In the genomic region with DNA sequence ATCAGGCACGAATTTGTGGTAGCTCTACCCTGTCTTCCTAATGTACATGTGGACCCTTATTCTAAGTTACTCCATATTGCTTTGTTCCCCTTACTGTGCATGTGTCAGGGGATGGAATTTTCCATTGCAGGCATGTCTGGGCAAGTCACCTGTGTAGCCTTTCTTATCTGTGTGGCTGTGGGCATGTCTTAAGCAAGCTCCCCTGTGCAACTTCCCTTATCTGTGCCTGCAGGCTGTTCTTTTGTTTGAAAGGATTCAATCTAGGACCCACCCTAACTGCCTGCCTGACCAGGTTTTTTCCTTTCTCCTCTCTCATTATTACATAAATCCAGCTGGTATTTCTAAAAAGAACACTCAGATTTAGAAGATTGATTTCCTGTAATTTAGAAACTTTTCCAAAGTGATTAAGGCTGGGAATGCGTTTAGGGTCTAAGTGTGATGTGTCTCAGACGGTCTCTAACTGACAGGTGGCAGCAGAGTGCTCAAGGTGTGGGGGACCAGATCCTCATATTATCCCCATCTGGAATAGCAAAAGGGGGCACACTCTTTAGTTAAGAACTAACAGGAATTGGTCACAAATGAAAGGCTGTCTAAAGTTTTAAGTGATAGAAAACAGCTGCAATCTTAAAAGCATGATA, we compare ENCODE assay signal across 13 cellular contexts.
DNase-seq lines count a peak whose midpoint lies in the region; ATAC-seq and TF ChIP-seq lines count a peak whose summit lies in the region.
"Had no signal": no experiment of that assay in that cellular context is flagged by ENCODE, and none has a peak within 500 bp of the region (broad histone marks: within the 10 kb centered on the region; RNA-seq: fewer than 3 reads in every experiment).

No MANE protein-coding gene starts in this region.

- H3K4me3 ChIP-seq in ascending aorta: no peak overlapping the region

- H3K36me3 ChIP-seq in ascending aorta: no peaks in the 10 kb centered on the region

- peaks cover 6% of the 10 kb centered on the region for H3K4me1 Mint-ChIP-seq in activated CD8-positive, alpha-beta T cell treated with anti-CD3 and anti-CD28 coated beads, Interleukin-2, amount 10 ng/mL, durations not matched to agents 7 days and 5 days (ENCODE audit: low read depth)
- H3K4me1 Mint-ChIP-seq in memory B cell: peaks cover 10% of the 10 kb centered on the region

- DNase-seq in Kasumi-1 (lab: John Stamatoyannopoulos, UW) (peak; percentile 0 to 2), memory B cell (ENCODE audit: low spot score in 2 of 2) (no peak), GM19238 (ENCODE audit: insufficient read length, low spot score) (no peak), substantia nigra (lab: John Stamatoyannopoulos, UW) (no peak), ascending aorta (ENCODE audit: low spot score in 2 of 2) (no peak)
- no peak for DNase-seq in activated CD8-positive, alpha-beta T cell treated with anti-CD3 and anti-CD28 coated beads, Interleukin-2, amount 10 ng/mL, durations not matched to agents 7 days and 5 days
- DNase-seq: activated CD4-positive, alpha-beta memory T cell treated with anti-CD3 and anti-CD28 coated beads for 36 hours; CD4-positive, alpha-beta memory T cell; NCI-H510A had no signal

- H3K27me3 Mint-ChIP-seq in activated CD8-positive, alpha-beta T cell treated with anti-CD3 and anti-CD28 coated beads, Interleukin-2, amount 10 ng/mL, durations not matched to agents 7 days and 5 days (ENCODE audit: low read depth): no peaks in the 10 kb centered on the region
- H3K27me3 Mint-ChIP-seq in memory B cell: no peaks in the 10 kb centered on the region
- H3K27me3 Mint-ChIP-seq: activated CD4-positive, alpha-beta memory T cell treated with anti-CD3 and anti-CD28 coated beads for 36 hours; activated naive CD4-positive, alpha-beta T cell treated with anti-CD3 and anti-CD28 coated beads, Interleukin-2, amount 50 U/mL, for 24 hours; CD4-positive, alpha-beta memory T cell; dendritic cell treated with granulocyte-macrophage colony-stimulating factor and Interleukin-4, amounts not matched to agents 40 ng/mL and 50 ng/mL, for 4 days had no signal

- H3K9me3 ChIP-seq in ascending aorta: no peaks in the 10 kb centered on the region

- H3K4me1 ChIP-seq in ascending aorta: no peaks in the 10 kb centered on the region

- H3K27ac ChIP-seq in substantia nigra (ENCODE audit: low read depth, low read length, poor library complexity, severe bottlenecking) (no peak overlapping the region), ascending aorta (no peak overlapping the region)

- peak overlapping the region; percentile 18 for H3K27ac Mint-ChIP-seq in activated CD8-positive, alpha-beta T cell treated with anti-CD3 and anti-CD28 coated beads, Interleukin-2, amount 10 ng/mL, durations not matched to agents 7 days and 5 days
- H3K27ac Mint-ChIP-seq in memory B cell: peak overlapping the region; percentile 53
- H3K27ac Mint-ChIP-seq: activated naive CD4-positive, alpha-beta T cell treated with anti-CD3 and anti-CD28 coated beads, Interleukin-2, amount 50 U/mL, for 24 hours; dendritic cell treated with granulocyte-macrophage colony-stimulating factor and Interleukin-4, amounts not matched to agents 40 ng/mL and 50 ng/mL, for 4 days had no signal

- CTCF ChIA-PET in activated CD8-positive, alpha-beta T cell treated with anti-CD3 and anti-CD28 coated beads, Interleukin-2, amount 10 ng/mL, durations not matched to agents 7 days and 5 days (lab: Charles Lee): interaction anchor here (2.4 kb wide), 1 partner anchor 11 kb away, joined by 10 read pairs; no protein-coding TSS in a partner anchor

- POLR2A ChIA-PET in activated CD8-positive, alpha-beta T cell treated with anti-CD3 and anti-CD28 coated beads, Interleukin-2, amount 10 ng/mL, durations not matched to agents 7 days and 5 days (lab: Charles Lee): interaction anchor here (0.5 kb wide), 1 partner anchor 1055 kb away, joined by 3 read pairs; no protein-coding TSS in a partner anchor

- peaks cover 6% of the 10 kb centered on the region for H3K9me3 Mint-ChIP-seq in activated CD8-positive, alpha-beta T cell treated with anti-CD3 and anti-CD28 coated beads, Interleukin-2, amount 10 ng/mL, durations not matched to agents 7 days and 5 days (ENCODE audit: insufficient read depth)
- peaks cover 1% of the 10 kb centered on the region for H3K9me3 Mint-ChIP-seq in memory B cell
- H3K9me3 Mint-ChIP-seq: activated CD4-positive, alpha-beta memory T cell treated with anti-CD3 and anti-CD28 coated beads for 36 hours; activated naive CD4-positive, alpha-beta T cell treated with anti-CD3 and anti-CD28 coated beads, Interleukin-2, amount 50 U/mL, for 24 hours; dendritic cell treated with granulocyte-macrophage colony-stimulating factor and Interleukin-4, amounts not matched to agents 40 ng/mL and 50 ng/mL, for 4 days had no signal

- H3K27me3 ChIP-seq in ascending aorta: no peaks in the 10 kb centered on the region

- no peak for ATAC-seq in activated CD8-positive, alpha-beta T cell treated with anti-CD3 and anti-CD28 coated beads, Interleukin-2, amount 10 ng/mL, durations not matched to agents 7 days and 5 days
- ATAC-seq in memory B cell (ENCODE audit: low read depth): no peak
- no peak for ATAC-seq in GM21619 (IDR thresholded peaks at IDR 0.05; ENCODE audit: unreplicated experiment)

- intact Hi-C loops in ascending aorta (cut with DNase I): no loop called here

- peak; percentile 26 for TF ChIP-seq CTCF in GM12873 (IDR thresholded peaks at IDR 0.05; ENCODE audit: insufficient read depth, low read depth, low read length, missing control alignments)
- TF ChIP-seq CTCF in ascending aorta (IDR thresholded peaks at IDR 0.05): no peak

- no peak overlapping the region for H3K4me3 Mint-ChIP-seq in activated CD8-positive, alpha-beta T cell treated with anti-CD3 and anti-CD28 coated beads, Interleukin-2, amount 10 ng/mL, durations not matched to agents 7 days and 5 days
- no peak overlapping the region for H3K4me3 Mint-ChIP-seq in memory B cell
- H3K4me3 Mint-ChIP-seq: activated CD4-positive, alpha-beta memory T cell treated with anti-CD3 and anti-CD28 coated beads for 36 hours; activated naive CD4-positive, alpha-beta T cell treated with anti-CD3 and anti-CD28 coated beads, Interleukin-2, amount 50 U/mL, for 24 hours; dendritic cell treated with granulocyte-macrophage colony-stimulating factor and Interleukin-4, amounts not matched to agents 40 ng/mL and 50 ng/mL, for 4 days had no signal

- H3K36me3 Mint-ChIP-seq in activated CD8-positive, alpha-beta T cell treated with anti-CD3 and anti-CD28 coated beads, Interleukin-2, amount 10 ng/mL, durations not matched to agents 7 days and 5 days (ENCODE audit: low read depth): peaks cover 8% of the 10 kb centered on the region
- no peaks in the 10 kb centered on the region for H3K36me3 Mint-ChIP-seq in memory B cell
- H3K36me3 Mint-ChIP-seq: activated CD4-positive, alpha-beta memory T cell treated with anti-CD3 and anti-CD28 coated beads for 36 hours; activated naive CD4-positive, alpha-beta T cell treated with anti-CD3 and anti-CD28 coated beads, Interleukin-2, amount 50 U/mL, for 24 hours had no signal

Comparison
In these comparisons a context has a peak if more than half of its experiments do, and no peak if none do; other contexts are left out.
1. DNase-seq: peak in Kasumi-1 (2 of 2); none in activated CD8-positive, alpha-beta T cell treated with anti-CD3 and anti-CD28 coated beads, Interleukin-2, amount 10 ng/mL, durations not matched to agents 7 days and 5 days (single experiment), memory B cell (0 of 2), GM19238 (single experiment), substantia nigra (0 of 49) and ascending aorta (0 of 2).